Comparison of ENCODE assay signal across 16 cellular contexts in the genomic region with DNA sequence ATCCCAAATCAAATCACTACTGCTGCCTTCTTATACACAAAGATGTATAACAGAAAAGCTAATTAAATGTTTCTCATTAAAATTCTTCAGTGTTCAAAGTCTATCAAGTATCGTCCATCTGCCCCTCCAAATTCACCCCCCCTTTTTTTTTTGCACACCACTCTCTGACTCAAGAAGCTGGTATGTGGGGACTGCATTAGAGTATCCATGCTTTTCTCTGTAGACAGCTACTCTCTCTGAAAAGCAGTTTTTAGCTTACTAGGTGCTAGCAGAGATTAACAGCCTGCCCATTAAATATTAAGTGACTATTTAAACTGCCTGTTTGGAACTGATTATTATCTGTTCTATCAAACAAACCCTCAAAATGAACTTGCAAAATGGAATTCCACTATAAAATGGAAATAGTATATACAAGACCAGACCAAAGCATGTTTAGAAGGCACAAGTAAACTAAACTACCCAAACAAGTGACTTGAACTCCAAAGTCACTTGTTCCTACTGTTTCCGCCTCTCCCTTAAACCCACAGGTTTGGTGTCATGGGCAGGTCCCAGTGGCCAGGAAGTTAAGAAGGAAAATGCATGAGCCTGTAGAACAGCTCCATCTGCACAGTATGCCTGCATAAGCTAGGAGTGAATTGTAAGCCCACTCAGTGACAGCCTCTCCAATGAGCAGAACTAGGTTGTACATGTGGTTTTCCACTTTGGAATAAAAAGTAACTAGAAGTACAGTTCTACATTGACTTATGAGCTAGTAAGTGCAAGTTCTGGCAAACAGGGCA. TPM values are rescaled to one million over a fixed set of nuclear protein-coding genes. Genes with fewer than 3 reads are reported as not detected.
DNase-seq lines count a peak whose midpoint lies in the region; FAIRE-seq and TF ChIP-seq lines count a peak whose summit lies in the region.
"Had no signal": no experiment of that assay in that cellular context is flagged by ENCODE, and none has a peak within 500 bp of the region (broad histone marks: within the 10 kb centered on the region; RNA-seq: fewer than 3 reads in every experiment).

No MANE protein-coding gene starts in this region.

- no peaks in the 10 kb centered on the region for H3K27me3 Mint-ChIP-seq in progenitor cell of endocrine pancreas
- H3K27me3 Mint-ChIP-seq: type B pancreatic cell had no signal

- peak; percentile 74 for DNase-seq in A172 (ENCODE audit: low spot score)
- DNase-seq in HTR-8/SVneo (ENCODE audit: insufficient read length, low spot score): peak; percentile 30
- DNase-seq in astrocyte of the hippocampus (ENCODE audit: low read depth, low spot score): peak; percentile 64
- peak; percentile 21 for DNase-seq in hepatic stellate cell (ENCODE audit: low spot score)
- no peak for DNase-seq in NCI-H2107 treated with DMSO at 0.1 percent for 48 hours (lab: John Stamatoyannopoulos, UW; ENCODE audit: unreplicated experiment)
- DNase-seq in DMS153 (lab: John Stamatoyannopoulos, UW): no peak
- no peak for DNase-seq in NCI-H2081 (lab: John Stamatoyannopoulos, UW)
- DNase-seq in progenitor cell of endocrine pancreas (ENCODE audit: low spot score, unreplicated experiment): no peak
- DNase-seq: activated CD4-positive, alpha-beta T cell treated with anti-CD3 and anti-CD28 coated beads for 48 hours; body of pancreas; Calu3; NCI-H2081 treated with DMSO at 0.1 percent for 48 hours; pancreas; T-helper 1 cell had no signal

- FAIRE-seq in HTR-8/SVneo (lab: Jason Lieb, UNC): no peak

- H3K27ac Mint-ChIP-seq in progenitor cell of endocrine pancreas: no peak overlapping the region
- H3K27ac Mint-ChIP-seq: activated T-helper 1 cell treated with anti-CD3 and anti-CD28 coated beads, Interleukin-12 subunit alpha, Interleukin-12 subunit beta, Interleukin-2, Interleukin-4 antibody, amounts not matched to agents 30 ng/mL and 10 ng/mL and 1 ng/mL, durations not matched to agents 14 hours and 24 hours and 36 hours; type B pancreatic cell had no signal

- H3K9me3 Mint-ChIP-seq in progenitor cell of endocrine pancreas (ENCODE audit: low read depth): peaks cover 4% of the 10 kb centered on the region
- H3K9me3 Mint-ChIP-seq: activated T-helper 1 cell treated with anti-CD3 and anti-CD28 coated beads, Interleukin-12 subunit alpha, Interleukin-12 subunit beta, Interleukin-2, Interleukin-4 antibody, amounts not matched to agents 30 ng/mL and 10 ng/mL and 1 ng/mL, durations not matched to agents 14 hours and 24 hours and 36 hours; type B pancreatic cell had no signal

- no peaks in the 10 kb centered on the region for H3K36me3 Mint-ChIP-seq in progenitor cell of endocrine pancreas (ENCODE audit: insufficient read depth)
- H3K36me3 Mint-ChIP-seq: type B pancreatic cell had no signal

- H3K4me1 Mint-ChIP-seq in progenitor cell of endocrine pancreas (ENCODE audit: low read depth): peaks cover 11% of the 10 kb centered on the region

- H3K4me3 Mint-ChIP-seq in progenitor cell of endocrine pancreas (ENCODE audit: low read depth): no peak overlapping the region
- H3K4me3 Mint-ChIP-seq: activated T-helper 1 cell treated with anti-CD3 and anti-CD28 coated beads, Interleukin-12 subunit alpha, Interleukin-12 subunit beta, Interleukin-2, Interleukin-4 antibody, amounts not matched to agents 30 ng/mL and 10 ng/mL and 1 ng/mL, durations not matched to agents 14 hours and 24 hours and 36 hours; type B pancreatic cell had no signal

- no peak for TF ChIP-seq CTCF in progenitor cell of endocrine pancreas (IDR thresholded peaks at IDR 0.05; ENCODE audit: unreplicated experiment)

RNA-seq across cellular contexts. Expression of gene GBE1, which starts 32.5 kb away (rescaled TPM):
- total RNA-seq in A172 (2014; rRNA removed; shearing (Covaris generic)): 65.1 and 82.9 TPM in 2 replicates
- total RNA-seq in progenitor cell of endocrine pancreas: 10.6 and 10.9 TPM in 2 replicates

Comparison
In these comparisons a context has a peak if more than half of its experiments do, and no peak if none do; other contexts are left out.
1. DNase-seq: peak in A172 (single experiment), HTR-8/SVneo (single experiment), astrocyte of the hippocampus (single experiment) and hepatic stellate cell (single experiment); none in NCI-H2107 treated with DMSO at 0.1 percent for 48 hours (single experiment), DMS153 (single experiment), NCI-H2081 (0 of 2) and progenitor cell of endocrine pancreas (single experiment).